24 cellular contexts compared by ENCODE assay signal in the genomic region with DNA sequence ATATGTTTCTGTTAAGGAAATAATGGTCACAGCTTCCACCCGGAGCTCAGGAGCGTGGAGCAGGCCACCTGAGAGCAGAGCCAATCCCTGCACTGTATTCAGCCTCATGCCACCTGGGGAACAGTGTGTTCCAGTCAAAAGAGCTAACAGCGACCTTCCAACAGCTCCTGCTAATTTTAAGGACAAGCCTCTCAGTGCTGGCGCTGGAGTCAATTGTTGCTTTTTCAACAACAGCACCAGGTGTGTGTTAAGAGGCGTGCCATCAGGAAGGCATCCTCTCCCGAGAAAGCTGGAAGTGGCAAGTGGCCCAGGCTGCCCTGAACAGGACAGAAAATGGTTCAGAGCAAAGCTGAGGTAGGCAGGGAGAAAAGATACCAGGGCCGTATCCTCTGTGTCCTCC.
"Had no signal": no experiment of that assay in that cellular context is flagged by ENCODE, and none has a peak within 500 bp of the region (broad histone marks: within the 10 kb centered on the region; RNA-seq: fewer than 3 reads in every experiment).

No MANE protein-coding gene starts in this region.

- H3K4me3 ChIP-seq: colonic mucosa, mucosa of descending colon, smooth muscle cell, suprapubic skin, transverse colon, uterus had no signal

- H3K4me3 Mint-ChIP-seq: activated CD4-positive, alpha-beta T cell treated with anti-CD3 and anti-CD28 coated beads, Interleukin-2, amount 10 ng/mL, durations not matched to agents 24 days and 14 days; activated CD8-positive, alpha-beta T cell treated with anti-CD3 and anti-CD28 coated beads for 36 hours; activated naive CD8-positive, alpha-beta T cell treated with anti-CD3 and anti-CD28 coated beads for 36 hours; activated T-helper 17 cell treated with anti-CD3 and anti-CD28 coated beads, Interleukin-2, amount 50 U/mL, for 72 hours; brain; endodermal cell; stimulated activated naive CD8-positive, alpha-beta T cell treated with anti-CD3 and anti-CD28 coated beads, Interleukin-15, amount 100 ng/mL, for 72 hours had no signal

- DNase-seq: activated CD4-positive, alpha-beta T cell treated with anti-CD3 and anti-CD28 coated beads, Interleukin-2, amount 10 ng/mL, durations not matched to agents 24 days and 14 days; activated CD4-positive, CD25-positive, alpha-beta regulatory T cell; activated CD8-positive, alpha-beta T cell treated with anti-CD3 and anti-CD28 coated beads for 36 hours; activated naive CD4-positive, alpha-beta T cell; activated naive CD8-positive, alpha-beta T cell treated with anti-CD3 and anti-CD28 coated beads for 36 hours; activated T-cell treated with anti-CD3 and anti-CD28 coated beads, Interleukin-2, amount 50 U/mL, for 1 hour; colonic mucosa; endodermal cell; foreskin fibroblast; left cardiac atrium; mesenchymal stem cell; mucosa of descending colon; naive B cell; stimulated activated CD4-positive, alpha-beta T cell treated with anti-CD3 and anti-CD28 coated beads, Interleukin-4, amount 100 ng/mL, for 1 hour; stimulated activated naive CD8-positive, alpha-beta T cell treated with anti-CD3 and anti-CD28 coated beads, Interleukin-15, amount 100 ng/mL, for 72 hours; transverse colon; uterus had no signal

- H3K36me3 Mint-ChIP-seq: activated naive CD8-positive, alpha-beta T cell treated with anti-CD3 and anti-CD28 coated beads for 36 hours; brain; naive B cell had no signal

- H3K9me3 Mint-ChIP-seq: activated T-helper 17 cell treated with anti-CD3 and anti-CD28 coated beads, Interleukin-2, amount 50 U/mL, for 72 hours had no signal

- H3K4me1 Mint-ChIP-seq: activated CD4-positive, alpha-beta T cell treated with anti-CD3 and anti-CD28 coated beads, Interleukin-2, amount 10 ng/mL, durations not matched to agents 24 days and 14 days; activated naive CD8-positive, alpha-beta T cell treated with anti-CD3 and anti-CD28 coated beads for 36 hours; activated T-helper 17 cell treated with anti-CD3 and anti-CD28 coated beads, Interleukin-2, amount 50 U/mL, for 72 hours; endodermal cell; naive B cell; stimulated activated naive CD8-positive, alpha-beta T cell treated with anti-CD3 and anti-CD28 coated beads, Interleukin-15, amount 100 ng/mL, for 72 hours had no signal

- H3K27ac Mint-ChIP-seq: activated CD4-positive, alpha-beta T cell treated with anti-CD3 and anti-CD28 coated beads, Interleukin-2, amount 10 ng/mL, durations not matched to agents 24 days and 14 days; activated CD8-positive, alpha-beta T cell treated with anti-CD3 and anti-CD28 coated beads for 36 hours; activated naive CD8-positive, alpha-beta T cell treated with anti-CD3 and anti-CD28 coated beads for 36 hours; activated T-helper 17 cell treated with anti-CD3 and anti-CD28 coated beads, Interleukin-2, amount 50 U/mL, for 72 hours; endodermal cell; naive B cell; stimulated activated naive CD8-positive, alpha-beta T cell treated with anti-CD3 and anti-CD28 coated beads, Interleukin-15, amount 100 ng/mL, for 72 hours had no signal

- H3K27me3 ChIP-seq: colonic mucosa, transverse colon, uterus had no signal

- H3K4me2 ChIP-seq: smooth muscle cell had no signal

- H3K36me3 ChIP-seq: colonic mucosa, suprapubic skin, transverse colon, uterus had no signal

- H3K27me3 Mint-ChIP-seq: activated CD4-positive, alpha-beta T cell treated with anti-CD3 and anti-CD28 coated beads, Interleukin-2, amount 10 ng/mL, durations not matched to agents 24 days and 14 days; brain had no signal

- H3K79me2 ChIP-seq: parathyroid adenoma had no signal

- H2AFZ ChIP-seq: parathyroid adenoma had no signal

- H3K27ac ChIP-seq: colonic mucosa, epithelial cell of prostate, parathyroid adenoma, suprapubic skin, transverse colon, uterus had no signal

- ATAC-seq: activated CD8-positive, alpha-beta T cell treated with anti-CD3 and anti-CD28 coated beads for 36 hours; activated T-helper 17 cell treated with anti-CD3 and anti-CD28 coated beads, Interleukin-2, amount 50 U/mL, for 72 hours; left cardiac atrium; mucosa of descending colon; sciatic nerve; stimulated activated naive CD8-positive, alpha-beta T cell treated with anti-CD3 and anti-CD28 coated beads, Interleukin-15, amount 100 ng/mL, for 72 hours had no signal

- H3K4me1 ChIP-seq: colonic mucosa, parathyroid adenoma, transverse colon, uterus had no signal
